Comparison of ENCODE assay signal across 8 cellular contexts in the genomic region with DNA sequence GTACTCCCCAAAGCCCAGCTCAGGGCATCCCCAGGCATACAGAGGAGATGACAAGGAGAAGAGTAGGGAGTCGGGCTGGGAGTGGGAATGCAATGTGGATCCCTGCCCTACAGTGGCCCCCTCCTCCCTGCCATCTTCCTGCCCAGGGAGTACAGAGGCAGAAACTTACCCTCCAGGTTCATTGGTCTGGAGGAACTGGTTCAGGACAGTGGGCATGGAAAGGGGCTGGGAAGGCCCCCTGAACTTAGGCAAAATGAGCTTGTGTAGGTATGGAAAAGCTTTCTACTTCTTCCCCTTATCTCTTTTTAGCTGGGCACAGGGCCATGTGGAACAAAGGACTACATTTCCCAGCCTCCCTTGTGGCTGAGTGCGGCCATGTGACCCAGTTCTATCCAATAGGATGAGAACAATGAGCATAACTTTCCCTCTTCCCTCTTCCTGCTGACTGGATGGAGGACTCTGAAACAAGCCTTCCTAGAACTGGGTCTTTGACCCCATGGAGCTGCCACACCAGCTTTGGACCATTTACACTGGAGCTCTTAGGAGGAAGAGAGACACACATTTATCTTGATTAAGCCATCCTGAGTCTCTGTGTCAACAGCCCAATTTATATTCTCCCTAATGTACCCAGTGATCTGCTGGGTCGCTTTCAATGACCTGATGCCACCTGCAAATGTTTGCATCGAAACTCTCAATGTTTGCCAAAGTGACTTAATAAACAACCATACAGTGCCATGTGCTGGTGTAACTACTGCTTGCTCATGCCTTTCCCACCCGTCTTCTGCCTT. TPM values are rescaled to one million over a fixed set of nuclear protein-coding genes. Genes with fewer than 3 reads are reported as not detected.
A peak's percentile ranks its signal among the peaks of the same experiment; 100 is the strongest.
DNase-seq lines count a peak whose midpoint lies in the region; ATAC-seq and TF ChIP-seq lines count a peak whose summit lies in the region.

No MANE protein-coding gene starts in this region.

- no peak overlapping the region for H4K8ac ChIP-seq in neuronal stem cell (ENCODE audit: low read depth, low read length)

- no peak overlapping the region for H3K4me3 ChIP-seq in fibroblast of the aortic adventitia (ENCODE audit: low read depth, low read length)
- H3K4me3 ChIP-seq in neuronal stem cell (ENCODE audit: low read length in 2 of 2), result no peak overlapping the region
- no peak overlapping the region for H3K4me3 ChIP-seq in suprapubic skin

- no peak overlapping the region for H3K18ac ChIP-seq in neuronal stem cell (ENCODE audit: low read length)

- CTCF ChIA-PET in WTC11 (lab: Charles Lee), result interaction anchor here (1.0 to 1.5 kb wide), 4 partner anchors 67 to 115 kb away, joined by 3 to 6 read pairs (median 3); no protein-coding TSS in a partner anchor

- ATAC-seq in WTC11 (peak; percentile 65), GM21528 (IDR thresholded peaks at IDR 0.05; ENCODE audit: low FRiP score, unreplicated experiment) (no peak)

- H3K27ac ChIP-seq in neuronal stem cell (replicated peaks; ENCODE audit: low read length), result no peak overlapping the region
- no peak overlapping the region for H3K27ac ChIP-seq in suprapubic skin

- DNase-seq in DMS 273 treated with DMSO at 0.1 percent for 48 hours (lab: John Stamatoyannopoulos, UW) (peak; percentile 42), HFFc6 (peak; percentile 59), NCI-H345 treated with DMSO at 0.1 percent for 48 hours (lab: John Stamatoyannopoulos, UW; ENCODE audit: unreplicated experiment) (peak; percentile 89), WTC11 (ENCODE audit: low spot score) (peak; percentile 52), fibroblast of the aortic adventitia (ENCODE audit: low read depth) (peak; percentile 82), neuronal stem cell (ENCODE audit: low spot score) (peak; percentile 43), suprapubic skin (ENCODE audit: low spot score in 2 of 2) (no peak)

- no peaks in the 10 kb centered on the region for H3K9me3 Mint-ChIP-seq in HFFc6
- no peaks in the 10 kb centered on the region for H3K9me3 Mint-ChIP-seq in WTC11

- no CpG with 5 or more reads among the region's 5 CpGs for WGBS in neuronal stem cell (ENCODE audit: extremely low coverage in 2 of 2, insufficient read length in 2 of 2, insufficient replicate concordance in 1 of 2), 2 donors
- WGBS in suprapubic skin, result 90% methylated on average over 5 of the region's 5 CpGs

- no peak overlapping the region for H3K9ac ChIP-seq in neuronal stem cell (ENCODE audit: low read depth, low read length, poor library complexity)

- H2AFZ ChIP-seq in neuronal stem cell (ENCODE audit: low read length), result peak overlapping the region; percentile 65

- H3K27ac Mint-ChIP-seq in HFFc6 (no peak overlapping the region; the same call in 1 of the 2 replicates), WTC11 (no peak overlapping the region)

- H3K4me1 Mint-ChIP-seq in HFFc6 (ENCODE audit: low read depth) (peaks cover 27% of the 10 kb centered on the region), WTC11 (peaks cover 19% of the 10 kb centered on the region)

- H3K4ac ChIP-seq in neuronal stem cell (ENCODE audit: low read length), result no peak overlapping the region

- H3K36me3 Mint-ChIP-seq in HFFc6 (ENCODE audit: low read depth), result no peaks in the 10 kb centered on the region
- no peaks in the 10 kb centered on the region for H3K36me3 Mint-ChIP-seq in WTC11

- POLR2A ChIA-PET in WTC11 (lab: Charles Lee), result interaction anchor here (0.6 kb wide), 1 partner anchor 479 kb away, joined by 4 read pairs; no protein-coding TSS in a partner anchor

- H3K27me3 ChIP-seq in neuronal stem cell (ENCODE audit: control insufficient read depth in 3 of 3, insufficient read depth in 3 of 3, low read depth in 1 of 3, low read length in 3 of 3), result peaks cover 0 to 8% (median 0%) of the 10 kb centered on the region in 3 experiments
- H3K27me3 ChIP-seq in suprapubic skin, result no peaks in the 10 kb centered on the region

- no peak overlapping the region for H3K23ac ChIP-seq in neuronal stem cell (ENCODE audit: low read depth, low read length, poor library complexity)

- no peak overlapping the region for H2BK15ac ChIP-seq in neuronal stem cell (ENCODE audit: low read length)

- H3K4me1 ChIP-seq in neuronal stem cell (ENCODE audit: control insufficient read depth in 2 of 2, insufficient read depth in 1 of 2, low read depth in 1 of 2, low read length in 2 of 2) (peaks cover 6 to 15% of the 10 kb centered on the region in 2 donors), suprapubic skin (peaks cover 28% of the 10 kb centered on the region)

- H2BK5ac ChIP-seq in neuronal stem cell (ENCODE audit: low read length), result no peak overlapping the region

- no peak for TF ChIP-seq CTCF in HFFc6 (IDR thresholded peaks at IDR 0.05)
- TF ChIP-seq CTCF in WTC11 (IDR thresholded peaks at IDR 0.05), result no peak
- no peak for TF ChIP-seq CTCF in fibroblast of the aortic adventitia (IDR thresholded peaks at IDR 0.05; ENCODE audit: insufficient read depth, low read length)
- TF ChIP-seq CTCF in suprapubic skin (IDR thresholded peaks at IDR 0.05), result no peak

- no peak overlapping the region for H3K14ac ChIP-seq in neuronal stem cell (ENCODE audit: low read length)

- no peak overlapping the region for H2BK12ac ChIP-seq in neuronal stem cell (ENCODE audit: low read length)

- no peak overlapping the region for H3K4me2 ChIP-seq in neuronal stem cell (ENCODE audit: insufficient read depth, low read length, poor library complexity, severe bottlenecking)

- H3K27me3 Mint-ChIP-seq in HFFc6 (ENCODE audit: insufficient read depth) (peaks cover 13% of the 10 kb centered on the region), WTC11 (ENCODE audit: low read depth) (peaks cover 14% of the 10 kb centered on the region)

- no peak overlapping the region for H2AK5ac ChIP-seq in neuronal stem cell (ENCODE audit: low read depth, low read length)

- no peak for TF ChIP-seq EP300 in suprapubic skin (IDR thresholded peaks at IDR 0.05)

- no peak for TF ChIP-seq POLR2A in suprapubic skin (IDR thresholded peaks at IDR 0.05)

- no peaks in the 10 kb centered on the region for H3K36me3 ChIP-seq in neuronal stem cell (replicated peaks in 1 of 2; ENCODE audit: control insufficient read depth in 2 of 2, insufficient read depth in 2 of 2, low read length in 2 of 2)
- no peaks in the 10 kb centered on the region for H3K36me3 ChIP-seq in suprapubic skin

- peaks cover 0 to 1% of the 10 kb centered on the region in 2 donors for H3K9me3 ChIP-seq in neuronal stem cell (replicated peaks in 1 of 2; ENCODE audit: control insufficient read depth in 2 of 2, insufficient read depth in 1 of 2, low read depth in 1 of 2, low read length in 2 of 2)
- H3K9me3 ChIP-seq in suprapubic skin, result no peaks in the 10 kb centered on the region

- H3K79me1 ChIP-seq in neuronal stem cell (ENCODE audit: low read depth, low read length), result no peaks in the 10 kb centered on the region

- H4K91ac ChIP-seq in neuronal stem cell (ENCODE audit: low read depth, low read length, poor library complexity), result no peak overlapping the region

- no peak overlapping the region for H2BK120ac ChIP-seq in neuronal stem cell (ENCODE audit: low read depth, low read length)

- no peak overlapping the region for H3K4me3 Mint-ChIP-seq in HFFc6
- no peak overlapping the region for H3K4me3 Mint-ChIP-seq in WTC11

TF ChIP-seq in WTC11, 78 proteins besides CTCF, POLR2A, EP300 and RAD21:
- TF ChIP-seq, protein P1, sequence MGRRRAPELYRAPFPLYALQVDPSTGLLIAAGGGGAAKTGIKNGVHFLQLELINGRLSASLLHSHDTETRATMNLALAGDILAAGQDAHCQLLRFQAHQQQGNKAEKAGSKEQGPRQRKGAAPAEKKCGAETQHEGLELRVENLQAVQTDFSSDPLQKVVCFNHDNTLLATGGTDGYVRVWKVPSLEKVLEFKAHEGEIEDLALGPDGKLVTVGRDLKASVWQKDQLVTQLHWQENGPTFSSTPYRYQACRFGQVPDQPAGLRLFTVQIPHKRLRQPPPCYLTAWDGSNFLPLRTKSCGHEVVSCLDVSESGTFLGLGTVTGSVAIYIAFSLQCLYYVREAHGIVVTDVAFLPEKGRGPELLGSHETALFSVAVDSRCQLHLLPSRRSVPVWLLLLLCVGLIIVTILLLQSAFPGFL (CRISPR knock-in tag; IDR thresholded peaks at IDR 0.05; ENCODE audit: borderline replicate concordance), result no peak
- TF ChIP-seq, protein P2, sequence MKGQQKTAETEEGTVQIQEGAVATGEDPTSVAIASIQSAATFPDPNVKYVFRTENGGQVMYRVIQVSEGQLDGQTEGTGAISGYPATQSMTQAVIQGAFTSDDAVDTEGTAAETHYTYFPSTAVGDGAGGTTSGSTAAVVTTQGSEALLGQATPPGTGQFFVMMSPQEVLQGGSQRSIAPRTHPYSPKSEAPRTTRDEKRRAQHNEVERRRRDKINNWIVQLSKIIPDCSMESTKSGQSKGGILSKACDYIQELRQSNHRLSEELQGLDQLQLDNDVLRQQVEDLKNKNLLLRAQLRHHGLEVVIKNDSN (CRISPR knock-in tag; IDR thresholded peaks at IDR 0.05), result peak; percentile 98
- TF ChIP-seq, protein P3, sequence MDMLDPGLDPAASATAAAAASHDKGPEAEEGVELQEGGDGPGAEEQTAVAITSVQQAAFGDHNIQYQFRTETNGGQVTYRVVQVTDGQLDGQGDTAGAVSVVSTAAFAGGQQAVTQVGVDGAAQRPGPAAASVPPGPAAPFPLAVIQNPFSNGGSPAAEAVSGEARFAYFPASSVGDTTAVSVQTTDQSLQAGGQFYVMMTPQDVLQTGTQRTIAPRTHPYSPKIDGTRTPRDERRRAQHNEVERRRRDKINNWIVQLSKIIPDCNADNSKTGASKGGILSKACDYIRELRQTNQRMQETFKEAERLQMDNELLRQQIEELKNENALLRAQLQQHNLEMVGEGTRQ (CRISPR knock-in tag; IDR thresholded peaks at IDR 0.05), result peak; percentile 98
- peak; percentile 54; the same call in 1 of the 2 replicates for TF ChIP-seq NFYB (CRISPR knock-in tag; conservative IDR thresholded peaks at IDR 0.05; ENCODE audit: low read depth)

RNA-seq across cellular contexts. Expression of a gene that starts 25.0 kb away (rescaled TPM):
- total RNA-seq in HFFc6 (2021; fragmentation: NEBNext Ultra II Directional; extraction: Animal tissue kit (Norgen Biotek cat#: 25700)), result under 1 TPM in 3 of 6 experiments, not detected in 3; under 0.01 to 0.05 (median 0.02) TPM
- total RNA-seq in WTC11 (2021) (5.6 to 12.4 TPM (median 10.8 TPM) in 3 replicates), fibroblast of the aortic adventitia (ENCODE audit: low replicate concordance) (not detected in 2 replicates), suprapubic skin (1 to 10 TPM; 1.3 to 6.3 (median 3.5) TPM)
- 0.42 TPM for polyA plus RNA-seq in neuronal stem cell (2013, experiment 1 of 2)
- polyA plus RNA-seq in neuronal stem cell (2013, experiment 2 of 2), result 0.24 TPM

Comparison
In these comparisons a context has a peak if more than half of its experiments do, and no peak if none do; other contexts are left out.
1. DNase-seq: peak in DMS 273 treated with DMSO at 0.1 percent for 48 hours (single experiment), HFFc6 (single experiment), NCI-H345 treated with DMSO at 0.1 percent for 48 hours (single experiment), WTC11 (single experiment), fibroblast of the aortic adventitia (single experiment) and neuronal stem cell (single experiment); none in suprapubic skin (0 of 2).